Comparison of ENCODE assay signal across 8 cellular contexts in the genomic region with DNA sequence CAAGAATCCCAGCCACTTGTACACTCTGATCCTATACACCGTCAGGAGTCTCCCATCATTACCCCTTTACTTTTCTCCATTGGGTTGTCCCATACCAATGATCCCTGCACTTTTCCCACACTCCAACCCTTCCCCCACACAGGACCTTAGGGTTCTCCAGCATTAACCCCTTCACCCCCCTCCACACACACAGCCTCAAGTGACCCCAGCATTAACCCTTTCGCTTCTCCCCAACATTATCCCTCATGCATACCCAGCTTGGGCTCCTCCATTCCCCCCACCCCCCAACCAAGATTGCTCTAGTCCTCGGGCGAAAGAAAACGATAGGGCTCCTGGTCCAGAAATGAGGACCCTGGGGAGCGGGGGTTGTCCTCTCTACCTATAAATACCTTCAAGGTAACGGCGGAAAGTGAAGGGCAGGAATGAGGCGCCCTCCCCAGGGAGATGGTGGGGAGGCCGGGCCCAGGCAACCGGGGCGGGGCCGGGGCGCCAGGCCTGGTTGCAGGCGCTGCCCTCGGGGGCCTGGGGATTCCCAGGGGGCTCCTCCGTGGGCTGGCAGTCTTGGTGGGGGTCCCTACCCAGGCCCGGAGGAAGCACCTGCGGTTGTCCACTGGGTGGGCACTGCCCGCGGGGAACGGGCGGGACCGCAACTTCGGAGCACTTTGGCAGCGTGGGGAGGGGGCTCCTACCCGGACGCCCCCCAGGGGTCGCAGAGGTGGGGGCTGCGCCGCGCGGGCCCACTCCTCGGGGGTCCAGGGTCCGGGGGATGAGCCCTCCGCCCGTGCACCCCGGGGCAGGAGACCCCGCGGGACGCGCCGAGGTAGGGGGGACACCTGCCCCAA.
A peak's percentile ranks its signal among the peaks of the same experiment; 100 is the strongest.
DNase-seq lines count a peak whose midpoint lies in the region; TF ChIP-seq lines count a peak whose summit lies in the region.

No MANE protein-coding gene starts in this region.

- H3K4me3 ChIP-seq in effector memory CD4-positive, alpha-beta T cell (ENCODE audit: insufficient read depth, low read depth, low read length, poor library complexity, severe bottlenecking) = peak overlapping the region; percentile 44
- peak overlapping the region; percentile 58 to 62 for H3K4me3 ChIP-seq in neutrophil (ENCODE audit: low read depth in 1 of 2, low read length in 1 of 2)

- peaks cover 25% of the 10 kb centered on the region for H3K36me3 ChIP-seq in effector memory CD4-positive, alpha-beta T cell (ENCODE audit: control insufficient read depth, insufficient read depth, low read length)
- H3K36me3 ChIP-seq in neutrophil = peaks cover 43% of the 10 kb centered on the region

- no peaks in the 10 kb centered on the region for H3K9me3 Mint-ChIP-seq in T-helper 2 cell treated with Interferon-gamma antibody and Interleukin-4, amounts not matched to agents 5 μg/mL and 100 μg/mL, for 36 hours

- H3K4me1 Mint-ChIP-seq in T-helper 2 cell treated with Interferon-gamma antibody and Interleukin-4, amounts not matched to agents 5 μg/mL and 100 μg/mL, for 36 hours (ENCODE audit: low read depth) = peaks cover 6% of the 10 kb centered on the region

- no peaks in the 10 kb centered on the region for H3K27me3 Mint-ChIP-seq in T-helper 2 cell treated with Interferon-gamma antibody and Interleukin-4, amounts not matched to agents 5 μg/mL and 100 μg/mL, for 36 hours (ENCODE audit: low read depth)

- peak overlapping the region; percentile 64 for H3K27ac Mint-ChIP-seq in T-helper 2 cell treated with Interferon-gamma antibody and Interleukin-4, amounts not matched to agents 5 μg/mL and 100 μg/mL, for 36 hours

- peaks cover 42% of the 10 kb centered on the region for H3K36me3 Mint-ChIP-seq in T-helper 2 cell treated with Interferon-gamma antibody and Interleukin-4, amounts not matched to agents 5 μg/mL and 100 μg/mL, for 36 hours (ENCODE audit: low read depth)

- TF ChIP-seq CTCF in neutrophil (IDR thresholded peaks at IDR 0.05) = no peak

- no peaks in the 10 kb centered on the region for H3K27me3 ChIP-seq in effector memory CD4-positive, alpha-beta T cell (replicated peaks; ENCODE audit: control insufficient read depth, insufficient read depth, low read length, poor library complexity, severe bottlenecking)
- no peaks in the 10 kb centered on the region for H3K27me3 ChIP-seq in neutrophil

- H3K4me1 ChIP-seq in effector memory CD4-positive, alpha-beta T cell (ENCODE audit: control insufficient read depth, insufficient read depth, low read length, poor library complexity, severe bottlenecking) = peaks cover 6% of the 10 kb centered on the region
- H3K4me1 ChIP-seq in neutrophil (ENCODE audit: control insufficient read depth in 1 of 2, insufficient read depth in 1 of 2, low read depth in 1 of 2, low read length in 1 of 2) = peaks cover 35 to 42% of the 10 kb centered on the region in 2 experiments

- no peaks in the 10 kb centered on the region for H3K9me3 ChIP-seq in effector memory CD4-positive, alpha-beta T cell (ENCODE audit: control insufficient read depth, low read length)
- no peaks in the 10 kb centered on the region for H3K9me3 ChIP-seq in neutrophil

- peak overlapping the region; percentile 46 for H3K27ac ChIP-seq in effector memory CD4-positive, alpha-beta T cell (ENCODE audit: insufficient read depth, low read length, poor library complexity, severe bottlenecking)
- peak overlapping the region; percentile 92 for H3K27ac ChIP-seq in neutrophil

- no peak for DNase-seq in T-helper 2 cell treated with Interferon-gamma antibody and Interleukin-4, amounts not matched to agents 5 μg/mL and 100 μg/mL, for 36 hours (ENCODE audit: low spot score)
- no peak for DNase-seq in T-helper 2 cell
- peak; percentile 35 for DNase-seq in NCI-H69 (lab: John Stamatoyannopoulos, UW)
- DNase-seq in effector memory CD4-positive, alpha-beta T cell = no peak
- no peak for DNase-seq in activated effector memory CD4-positive, alpha-beta T cell treated with Interleukin-2 at 50 U/mL for 16 hours
- DNase-seq in stimulated activated CD4-positive, alpha-beta T cell treated with anti-CD3 and anti-CD28 coated beads, Interleukin-15, amount 100 ng/mL, for 24 hours = no peak
- DNase-seq in HUDEP-2 (lab: John Stamatoyannopoulos, UW; ENCODE audit: unreplicated experiment in 76 of 76) = no peak

- peak overlapping the region; percentile 62 for H3K4me3 Mint-ChIP-seq in T-helper 2 cell treated with Interferon-gamma antibody and Interleukin-4, amounts not matched to agents 5 μg/mL and 100 μg/mL, for 36 hours
